ENCODE assay signal across 20 cellular contexts in genomic region chr12:43737646-43738045, GRCh38. TPM values are rescaled to one million over a fixed set of nuclear protein-coding genes. Genes with fewer than 3 reads are reported as not detected.
DNase-seq lines count a peak whose midpoint lies in the region; ATAC-seq and TF ChIP-seq lines count a peak whose summit lies in the region.
"Had no signal": no experiment of that assay in that cellular context is flagged by ENCODE, and none has a peak within 500 bp of the region (broad histone marks: within the 10 kb centered on the region; RNA-seq: fewer than 3 reads in every experiment).

No MANE protein-coding gene starts in this region.

- DNase-seq in Daoy (ENCODE audit: low read depth) (peak; percentile 71), LHCN-M2 (ENCODE audit: low read depth) (peak; percentile 82), choroid plexus epithelial cell (ENCODE audit: low read depth) (peak; percentile 54), iris pigment epithelial cell (ENCODE audit: low read depth) (peak; percentile 82), upper lobe of left lung (no peak), DMS114 treated with DMSO at 0.1 percent for 48 hours (lab: John Stamatoyannopoulos, UW; ENCODE audit: unreplicated experiment) (no peak)
- DNase-seq: activated CD4-positive, alpha-beta T cell treated with anti-CD3 and anti-CD28 coated beads, Interleukin-2, amount 50 U/mL, for 4 hours; activated naive CD4-positive, alpha-beta T cell; aorta; endodermal cell; left ventricle myocardium inferior; NCI-H1417; NCI-H526 treated with DMSO at 0.1 percent for 48 hours; SIG-M5; stimulated activated CD8-positive, alpha-beta memory T cell treated with anti-CD3 and anti-CD28 coated beads, Interleukin-4, amount 100 ng/mL, for 48 hours had no signal

- H3K27me3 ChIP-seq in upper lobe of left lung = no peaks in the 10 kb centered on the region
- H3K27me3 ChIP-seq: gastroesophageal sphincter, vagina had no signal

- H3K36me3 ChIP-seq in upper lobe of left lung = peaks cover 0 to 57% (median 12%) of the 10 kb centered on the region in 4 donors

- ATAC-seq in HG03135 (IDR thresholded peaks at IDR 0.05; ENCODE audit: unreplicated experiment) = no peak
- ATAC-seq in upper lobe of left lung (ENCODE audit: low FRiP score in 2 of 2) = no peak
- ATAC-seq in GM21367 (IDR thresholded peaks at IDR 0.05; ENCODE audit: unreplicated experiment) = no peak
- ATAC-seq: gastroesophageal sphincter, HCT116 had no signal

- no peaks in the 10 kb centered on the region for H3K9me3 ChIP-seq in upper lobe of left lung
- H3K9me3 ChIP-seq: gastroesophageal sphincter, left ventricle myocardium inferior, vagina had no signal

- no peaks in the 10 kb centered on the region for H3K4me1 ChIP-seq in upper lobe of left lung
- H3K4me1 ChIP-seq: gastroesophageal sphincter, left ventricle myocardium inferior, vagina had no signal

- TF ChIP-seq CTCF in choroid plexus epithelial cell (conservative IDR thresholded peaks at IDR 0.05; ENCODE audit: low read depth, low read length) = no peak
- TF ChIP-seq CTCF in upper lobe of left lung (IDR thresholded peaks at IDR 0.05) = no peak

- no peak for TF ChIP-seq POLR2A in upper lobe of left lung (IDR thresholded peaks at IDR 0.05)

- H3K4me3 ChIP-seq in choroid plexus epithelial cell (ENCODE audit: low read depth, low read length) (no peak overlapping the region), upper lobe of left lung (no peak overlapping the region)
- H3K4me3 ChIP-seq: gastroesophageal sphincter, left ventricle myocardium inferior, vagina had no signal

- H3K27ac ChIP-seq in upper lobe of left lung = no peak overlapping the region
- H3K27ac ChIP-seq: gastroesophageal sphincter, left ventricle myocardium inferior, vagina had no signal

- 71 to 85% methylated on average over 2 of the region's 2 CpGs for WGBS in upper lobe of left lung, 2 donors

- TF ChIP-seq EP300 in upper lobe of left lung (IDR thresholded peaks at IDR 0.05) = no peak

RNA-seq across cellular contexts. Expression of gene PUS7L, which starts 20.9 kb away (rescaled TPM):
- 22.0 and 22.9 TPM in 2 replicates for total RNA-seq in Daoy (2014; rRNA removed; shearing (Covaris generic))
- 44.9 and 52.8 TPM in 2 replicates for total RNA-seq in LHCN-M2 (2014; rRNA removed)
- polyA plus RNA-seq in LHCN-M2 (2012) = 5.0 TPM
- total RNA-seq in upper lobe of left lung = 10 to 100 TPM in 1 of 6 donors, 1 to 10 TPM in 5; 1.8 to 10.6 (median 8.8) TPM

RNA-seq across cellular contexts. Expression of gene IRAK4, which starts 21.1 kb away (rescaled TPM):
- 17.5 and 32.2 TPM in 2 replicates for total RNA-seq in Daoy (2014; rRNA removed; shearing (Covaris generic))
- total RNA-seq in LHCN-M2 (2014; rRNA removed) = 41.0 and 41.6 TPM in 2 replicates
- polyA plus RNA-seq in LHCN-M2 (2012) = 9.3 TPM
- total RNA-seq in upper lobe of left lung = 10 to 100 TPM; 14.4 to 41.6 (median 21.1) TPM

Comparison
In these comparisons a context has a peak if more than half of its experiments do, and no peak if none do; other contexts are left out.
1. DNase-seq: peak in Daoy (single experiment), LHCN-M2 (single experiment), choroid plexus epithelial cell (single experiment) and iris pigment epithelial cell (single experiment); none in upper lobe of left lung (0 of 2) and DMS114 treated with DMSO at 0.1 percent for 48 hours (single experiment).